ENCODE assay signal across 1 cellular context in the genomic region with DNA sequence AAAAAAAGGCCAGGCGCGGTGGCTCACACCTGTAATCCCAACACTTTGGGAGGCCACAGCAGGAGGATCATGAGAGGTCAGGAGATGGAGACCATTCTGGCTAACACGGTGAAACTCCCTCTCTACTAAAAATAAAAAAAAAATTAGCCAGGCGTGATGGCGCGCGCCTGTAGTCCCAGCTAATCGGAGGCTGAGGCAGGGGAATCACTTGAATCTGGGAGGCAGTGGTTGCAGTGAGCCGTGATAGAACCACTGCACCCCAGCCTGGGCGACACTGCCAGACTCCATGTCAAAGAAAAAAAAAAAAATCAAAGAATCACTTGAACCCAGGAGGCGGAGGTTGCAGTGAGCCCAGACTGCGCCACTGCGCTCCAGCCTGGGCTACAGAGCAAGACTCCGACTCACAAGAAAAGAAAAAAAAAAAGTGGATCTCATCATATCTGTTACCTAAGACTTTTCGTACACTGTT.
TF ChIP-seq lines count a peak whose summit lies in the region.

No MANE protein-coding gene starts in this region.

TF ChIP-seq in GM23338, 12 proteins besides CTCF, POLR2A, EP300 and RAD21 (continued from another document):
- no peak for TF ChIP-seq ZNF462 (CRISPR knock-in tag; IDR thresholded peaks at IDR 0.05)
- TF ChIP-seq, protein P1, sequence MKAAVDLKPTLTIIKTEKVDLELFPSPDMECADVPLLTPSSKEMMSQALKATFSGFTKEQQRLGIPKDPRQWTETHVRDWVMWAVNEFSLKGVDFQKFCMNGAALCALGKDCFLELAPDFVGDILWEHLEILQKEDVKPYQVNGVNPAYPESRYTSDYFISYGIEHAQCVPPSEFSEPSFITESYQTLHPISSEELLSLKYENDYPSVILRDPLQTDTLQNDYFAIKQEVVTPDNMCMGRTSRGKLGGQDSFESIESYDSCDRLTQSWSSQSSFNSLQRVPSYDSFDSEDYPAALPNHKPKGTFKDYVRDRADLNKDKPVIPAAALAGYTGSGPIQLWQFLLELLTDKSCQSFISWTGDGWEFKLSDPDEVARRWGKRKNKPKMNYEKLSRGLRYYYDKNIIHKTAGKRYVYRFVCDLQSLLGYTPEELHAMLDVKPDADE (IDR thresholded peaks at IDR 0.05): no peak
- no peak for TF ChIP-seq JUNB (IDR thresholded peaks at IDR 0.05; ENCODE audit: unreplicated experiment)
- TF ChIP-seq ZNF114 (CRISPR knock-in tag; IDR thresholded peaks at IDR 0.05): no peak
- no peak for TF ChIP-seq CREB1 (CRISPR knock-in tag; IDR thresholded peaks at IDR 0.05; ENCODE audit: low read depth)
- no peak for TF ChIP-seq EZH2 (IDR thresholded peaks at IDR 0.05; ENCODE audit: low read depth, unreplicated experiment)
- TF ChIP-seq EZH2phosphoT487 (IDR thresholded peaks at IDR 0.05; ENCODE audit: unreplicated experiment): no peak
- TF ChIP-seq STAT1 (IDR thresholded peaks at IDR 0.05; ENCODE audit: unreplicated experiment): no peak
